25 cellular contexts compared by ENCODE assay signal in the genomic region with DNA sequence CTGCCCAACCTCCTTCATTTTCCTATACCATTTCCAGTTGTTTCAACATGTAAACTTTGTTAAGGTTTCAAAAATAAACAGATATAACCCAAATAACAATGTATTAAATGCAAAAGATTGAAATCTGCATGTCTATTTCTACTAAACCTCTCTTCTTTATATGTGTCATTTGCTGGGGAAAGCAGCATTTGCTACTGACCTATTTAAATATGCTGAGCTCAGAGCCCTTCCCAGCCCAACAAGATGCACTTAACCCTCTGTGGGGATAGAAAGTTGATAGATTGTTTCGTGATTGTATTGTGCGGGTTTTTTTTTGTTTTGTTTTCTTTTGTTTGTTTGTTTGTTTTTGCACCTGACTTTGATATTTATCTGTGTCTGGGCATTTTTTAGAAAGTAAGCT.
"Had no signal": no experiment of that assay in that cellular context is flagged by ENCODE, and none has a peak within 500 bp of the region (broad histone marks: within the 10 kb centered on the region; RNA-seq: fewer than 3 reads in every experiment).

No MANE protein-coding gene starts in this region.

- ATAC-seq: activated CD4-positive, CD25-positive, alpha-beta regulatory T cell treated with anti-CD3 and anti-CD28 coated beads, Interleukin-2, amount 50 U/mL, for 24 hours; activated CD8-positive, alpha-beta T cell treated with anti-CD3 and anti-CD28 coated beads for 36 hours; body of pancreas; Panc1; SK-N-SH treated with all-trans-retinoic acid at 6 μM for 48 hours had no signal

- FAIRE-seq: bronchial epithelial cell had no signal

- H3K4me2 ChIP-seq: KMS-11 had no signal

- H3K27me3 ChIP-seq: ascending aorta, body of pancreas, SJSA1 had no signal

- H3K27ac ChIP-seq: ascending aorta, body of pancreas, KMS-11, SJSA1 had no signal

- H3K36me3 ChIP-seq: ascending aorta, SJSA1 had no signal

- H3K4me1 ChIP-seq: body of pancreas, SJSA1 had no signal

- H3K4me3 ChIP-seq: ascending aorta, body of pancreas, SJSA1 had no signal

- H3K9me3 ChIP-seq: ascending aorta, body of pancreas, SJSA1 had no signal

- DNase-seq: activated CD4-positive, alpha-beta T cell treated with anti-CD3 and anti-CD28 coated beads for 4 hours; activated CD8-positive, alpha-beta memory T cell treated with anti-CD3 and anti-CD28 coated beads, Interleukin-2, amount 50 U/mL, for 4 hours; activated CD8-positive, alpha-beta T cell treated with anti-CD3 and anti-CD28 coated beads for 36 hours; activated naive CD4-positive, alpha-beta T cell treated with anti-CD3 and anti-CD28 coated beads, Interleukin-2, amount 50 U/mL, for 16 hours; activated naive CD8-positive, alpha-beta T cell treated with anti-CD3 and anti-CD28 coated beads, Interleukin-2, amount 10 ng/mL, durations not matched to agents 7 days and 5 days; body of pancreas; NCI-H1092; NCI-H1417 treated with DMSO at 0.1 percent for 48 hours; NCI-H1694; NCI-H2029 treated with DMSO at 0.1 percent for 48 hours; NCI-H345; NCI-H510A; NCI-H69; NK-92 treated with Interleukin-12 subunit alpha and Interleukin-12 subunit beta, amount 100 ng/mL, for 24 hours; OCI-M1; Right ventricle myocardium superior; RPMI8226; SW 1271 had no signal
